8 cellular contexts compared by ENCODE assay signal in the genomic region with DNA sequence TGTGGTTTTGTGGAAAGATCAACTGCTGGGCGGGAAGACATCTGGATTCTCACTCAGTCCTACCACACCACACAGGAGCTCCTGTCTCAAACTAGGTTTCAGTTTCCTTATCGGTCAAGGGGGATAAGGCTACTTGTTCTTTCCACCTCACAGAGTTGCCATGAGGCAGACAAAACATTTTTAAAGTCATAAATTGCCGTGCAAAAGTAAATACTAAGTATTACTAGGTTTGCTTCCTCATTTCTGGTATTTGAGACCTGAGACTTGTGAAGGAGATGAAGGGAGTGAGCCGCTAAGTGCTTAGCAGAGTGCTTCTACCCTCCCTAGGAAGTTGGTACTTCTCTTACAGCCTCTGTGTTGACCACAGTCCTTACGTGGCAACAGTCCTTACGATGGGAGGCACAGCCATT. TPM values are rescaled to one million over a fixed set of nuclear protein-coding genes. Genes with fewer than 3 reads are reported as not detected.
A peak's percentile ranks its signal among the peaks of the same experiment; 100 is the strongest.
DNase-seq lines count a peak whose midpoint lies in the region; ATAC-seq and TF ChIP-seq lines count a peak whose summit lies in the region.

No MANE protein-coding gene starts in this region.

- H3K36me3 ChIP-seq in right atrium auricular region (peaks cover 23% of the 10 kb centered on the region), prostate gland (no peaks in the 10 kb centered on the region)

- H3K4me3 ChIP-seq in right atrium auricular region: peak overlapping the region; percentile 74 to 81
- peak overlapping the region; percentile 81 for H3K4me3 ChIP-seq in epithelial cell of esophagus (ENCODE audit: low read length)
- H3K4me3 ChIP-seq in prostate gland: peak overlapping the region; percentile 53 to 71

- intact Hi-C loops in cardiac septum (cut with DNase I): loop anchor here (1.0 kb wide), 1 partner anchor 36 kb away; a partner anchor contains a TSS
- intact Hi-C loops in prostate gland (cut with DNase I): loop anchor here (5.0 kb wide), 1 partner anchor 234 kb away; a partner anchor contains a TSS

- H3K4me1 ChIP-seq in right atrium auricular region: peaks cover 0 to 36% of the 10 kb centered on the region in 2 donors
- H3K4me1 ChIP-seq in prostate gland (replicated peaks): no peaks in the 10 kb centered on the region

- TF ChIP-seq POLR2A in prostate gland (IDR thresholded peaks at IDR 0.05): no peak

- H3K9me3 ChIP-seq in right atrium auricular region: no peaks in the 10 kb centered on the region
- H3K9me3 ChIP-seq in prostate gland: no peaks in the 10 kb centered on the region

- TF ChIP-seq CTCF in right atrium auricular region (IDR thresholded peaks at IDR 0.05) (no peak), epithelial cell of esophagus (IDR thresholded peaks at IDR 0.05; ENCODE audit: insufficient read depth, low read depth, low read length, missing control alignments) (no peak), prostate gland (IDR thresholded peaks at IDR 0.05) (no peak)

- DNase-seq in right atrium auricular region (ENCODE audit: low spot score) (no peak), cardiac septum (ENCODE audit: low spot score) (no peak), RPMI7951 (ENCODE audit: low read depth) (peak; percentile 50), epithelial cell of esophagus (ENCODE audit: low read depth) (no peak), prostate gland (ENCODE audit: low spot score) (no peak), DMS114 treated with DMSO at 0.1 percent for 48 hours (lab: John Stamatoyannopoulos, UW; ENCODE audit: unreplicated experiment) (no peak), NCI-H345 treated with DMSO at 0.1 percent for 48 hours (lab: John Stamatoyannopoulos, UW; ENCODE audit: unreplicated experiment) (no peak)

- WGBS in prostate gland: 78% methylated on average over 6 of the region's 6 CpGs

- peak; percentile 24 for ATAC-seq in HG03039 (IDR thresholded peaks at IDR 0.05; ENCODE audit: unreplicated experiment)

- peak overlapping the region; percentile 87 to 94 for H3K27ac ChIP-seq in right atrium auricular region
- no peak overlapping the region for H3K27ac ChIP-seq in prostate gland

- no peaks in the 10 kb centered on the region for H3K27me3 ChIP-seq in right atrium auricular region
- H3K27me3 ChIP-seq in prostate gland (replicated peaks; ENCODE audit: insufficient read depth): no peaks in the 10 kb centered on the region

RNA-seq across cellular contexts. Expression of a gene that starts 1.5 kb away (rescaled TPM):
- total RNA-seq in right atrium auricular region (10 to 100 TPM; 35.5 to 67.2 TPM), cardiac septum (58.9 TPM), prostate gland (10 to 100 TPM; 55.8 to 98.1 TPM)
- total RNA-seq in RPMI7951 (2014; rRNA removed; shearing (Covaris generic)): 102 and 115 TPM in 2 replicates

RNA-seq across cellular contexts. Expression of a gene that starts 36.0 kb away (rescaled TPM):
- total RNA-seq in right atrium auricular region: 1 to 10 TPM; 5.1 to 5.9 TPM
- 21.7 TPM for total RNA-seq in cardiac septum
- 4.3 and 6.9 TPM in 2 replicates for total RNA-seq in RPMI7951 (2014; rRNA removed; shearing (Covaris generic))
- total RNA-seq in prostate gland: 10 to 100 TPM; 17.2 to 21.3 TPM

Comparison
In these comparisons a context has a peak if more than half of its experiments do, and no peak if none do; other contexts are left out.
1. H3K27ac ChIP-seq: peak in right atrium auricular region (2 of 2); none in prostate gland (0 of 2).
2. Peak in every context shown above with its lines, with median percentiles within 50 percentile points of each other: H3K4me3 ChIP-seq.